8 cellular contexts compared by ENCODE assay signal in the genomic region with DNA sequence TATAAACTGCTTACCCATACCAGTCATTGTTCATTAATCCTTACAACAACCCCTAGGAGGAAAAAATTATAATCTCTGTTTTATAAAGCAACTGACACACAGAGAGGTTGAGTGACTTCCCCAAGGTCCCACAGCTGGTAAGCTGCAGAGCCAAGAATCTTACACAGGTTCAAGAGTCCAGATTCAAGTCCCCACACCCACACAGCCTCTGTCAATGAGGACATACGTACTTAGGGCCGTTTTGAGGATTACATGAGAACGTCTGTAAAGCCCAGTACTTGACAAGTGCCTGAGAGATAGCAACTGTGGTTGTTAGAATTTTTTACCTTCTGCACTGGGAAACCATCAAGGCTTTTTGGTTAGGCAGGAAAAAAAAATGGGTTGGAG.
DNase-seq lines count a peak whose midpoint lies in the region; TF ChIP-seq lines count a peak whose summit lies in the region.

No MANE protein-coding gene starts in this region.

- peak overlapping the region; percentile 86 for H3K4me2 ChIP-seq in OCI-LY3 (ENCODE audit: low read length)
- H3K4me2 ChIP-seq in parathyroid adenoma (ENCODE audit: low read length) = peak overlapping the region; percentile 66

- peak overlapping the region; percentile 80 for H3K9ac ChIP-seq in OCI-LY3 (ENCODE audit: low read length)
- H3K9ac ChIP-seq in parathyroid adenoma = no peak overlapping the region

- TF ChIP-seq CTCF in OCI-LY3 (IDR thresholded peaks at IDR 0.05; ENCODE audit: low read depth, low read length) = no peak
- no peak for TF ChIP-seq CTCF in parathyroid adenoma (IDR thresholded peaks at IDR 0.05)

- H3K4me3 ChIP-seq in OCI-LY3 (ENCODE audit: low read length) = peak overlapping the region; percentile 82
- H3K4me3 ChIP-seq in parathyroid adenoma (ENCODE audit: low read depth, low read length) = peak overlapping the region; percentile 49

- H3K9me3 ChIP-seq in OCI-LY3 (ENCODE audit: insufficient read depth, low read length) (no peaks in the 10 kb centered on the region), parathyroid adenoma (ENCODE audit: control insufficient read depth, low read length) (no peaks in the 10 kb centered on the region)

- H2AFZ ChIP-seq in OCI-LY3 (ENCODE audit: low read depth, low read length) (peak overlapping the region; percentile 64), parathyroid adenoma (peak overlapping the region; percentile 63)

- H3K79me2 ChIP-seq in OCI-LY3 (ENCODE audit: low read length) (peaks cover 25% of the 10 kb centered on the region), parathyroid adenoma (no peaks in the 10 kb centered on the region)

- peak; percentile 26 for DNase-seq in NCI-H748 (lab: John Stamatoyannopoulos, UW; ENCODE audit: unreplicated experiment)
- no peak for DNase-seq in NCI-H748 treated with DMSO at 0.1 percent for 48 hours (lab: John Stamatoyannopoulos, UW)
- peak; percentile 2 to 6 for DNase-seq in erythroblast (lab: John Stamatoyannopoulos, UW)
- DNase-seq in globus pallidus (ENCODE audit: low spot score) = no peak
- no peak for DNase-seq in GF-D8 (lab: John Stamatoyannopoulos, UW)
- DNase-seq in hepatic stellate cell (ENCODE audit: low spot score) = no peak

- H3K4me1 ChIP-seq in OCI-LY3 (ENCODE audit: low read length) (peaks cover 15% of the 10 kb centered on the region), parathyroid adenoma (no peaks in the 10 kb centered on the region)

- H4K20me1 ChIP-seq in OCI-LY3 (ENCODE audit: insufficient read depth, low read length) = 0 out of 2 replicates have a peak, but pooled peaks cover 7% of the 10 kb centered on the region

- TF ChIP-seq POLR2A in erythroblast (IDR thresholded peaks at IDR 0.05; ENCODE audit: low read length) = no peak

- no peaks in the 10 kb centered on the region for H3K27me3 ChIP-seq in OCI-LY3 (ENCODE audit: low read depth, low read length)
- no peaks in the 10 kb centered on the region for H3K27me3 ChIP-seq in parathyroid adenoma (ENCODE audit: control insufficient read depth, insufficient read depth, low read length)

- no peaks in the 10 kb centered on the region for H3K36me3 ChIP-seq in OCI-LY3 (replicated peaks; ENCODE audit: low read depth, low read length)
- no peaks in the 10 kb centered on the region for H3K36me3 ChIP-seq in parathyroid adenoma (ENCODE audit: control insufficient read depth, insufficient read depth, low read length)

- H3K27ac ChIP-seq in OCI-LY3 (ENCODE audit: low read length) (peak overlapping the region; percentile 34), parathyroid adenoma (no peak overlapping the region)

Comparison
In these comparisons a context has a peak if more than half of its experiments do, and no peak if none do; other contexts are left out.
1. DNase-seq: peak in NCI-H748 (single experiment) and erythroblast (2 of 2); none in NCI-H748 treated with DMSO at 0.1 percent for 48 hours (single experiment), globus pallidus (single experiment), GF-D8 (single experiment) and hepatic stellate cell (single experiment).